In the genomic region with DNA sequence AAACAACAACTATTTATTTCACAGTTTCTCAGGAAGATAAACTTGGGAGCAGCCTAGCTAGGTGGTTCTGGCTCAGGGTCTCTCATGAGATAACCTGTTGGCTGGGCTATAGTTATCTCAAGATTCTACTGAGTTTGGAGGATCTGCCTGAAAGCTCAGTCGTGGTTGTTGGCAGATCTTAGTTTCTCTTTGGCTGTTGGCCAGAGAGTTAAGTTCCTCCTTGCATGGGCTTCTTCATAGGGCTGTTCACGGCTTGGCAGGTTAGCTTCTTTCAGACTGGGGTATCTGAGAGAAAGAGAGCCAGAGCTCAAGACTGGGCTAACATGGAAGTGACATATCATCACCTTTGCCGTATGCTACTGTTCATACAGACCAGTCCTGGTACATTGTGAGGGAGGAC, we compare ENCODE assay signal across 13 cellular contexts. TPM values are rescaled to one million over a fixed set of nuclear protein-coding genes. Genes with fewer than 3 reads are reported as not detected.
DNase-seq lines count a peak whose midpoint lies in the region; ATAC-seq and TF ChIP-seq lines count a peak whose summit lies in the region.
"Had no signal": no experiment of that assay in that cellular context is flagged by ENCODE, and none has a peak within 500 bp of the region (broad histone marks: within the 10 kb centered on the region; RNA-seq: fewer than 3 reads in every experiment).

No MANE protein-coding gene starts in this region.

- H4K20me1 ChIP-seq in smooth muscle cell (ENCODE audit: low read depth) = peaks cover 95% of the 10 kb centered on the region
- no peaks in the 10 kb centered on the region; the same call in 1 of the 2 replicates for H4K20me1 ChIP-seq in PC-9 (ENCODE audit: insufficient read depth)

- no peak overlapping the region for H3K4me3 Mint-ChIP-seq in activated B cell treated with CpG ODN at 0.5 μM for 24 hours
- H3K4me3 Mint-ChIP-seq: activated CD4-positive, alpha-beta memory T cell treated with anti-CD3 and anti-CD28 coated beads, Interleukin-2, amount 10 ng/mL, durations not matched to agents 7 days and 5 days; neural progenitor cell had no signal

- POLR2A ChIA-PET in activated B cell treated with CpG ODN at 0.5 μM for 24 hours (lab: Charles Lee) (interaction anchor here (0.8 kb wide), 1 partner anchor 15 kb away, joined by 3 read pairs; no protein-coding TSS in a partner anchor), PC-9 (lab: Charles Lee; ENCODE audit: unreplicated experiment) (no interaction called here)

- H2AFZ ChIP-seq in smooth muscle cell (ENCODE audit: low read depth) (no peak overlapping the region), PC-9 (no peak overlapping the region)
- H2AFZ ChIP-seq: neural progenitor cell had no signal

- H3K27ac ChIP-seq in smooth muscle cell (ENCODE audit: low read depth) (no peak overlapping the region), vagina (no peak overlapping the region), PC-9 (no peak overlapping the region)
- H3K27ac ChIP-seq: neural progenitor cell, SK-N-MC had no signal

- H3K4me1 Mint-ChIP-seq in activated B cell treated with CpG ODN at 0.5 μM for 24 hours = peaks cover 24% of the 10 kb centered on the region
- H3K4me1 Mint-ChIP-seq: activated CD4-positive, alpha-beta memory T cell treated with anti-CD3 and anti-CD28 coated beads, Interleukin-2, amount 10 ng/mL, durations not matched to agents 7 days and 5 days; neural progenitor cell had no signal

- H3K9me3 ChIP-seq in smooth muscle cell (replicated peaks; ENCODE audit: low read depth) (no peaks in the 10 kb centered on the region), vagina (no peaks in the 10 kb centered on the region), PC-9 (ENCODE audit: insufficient read depth, low read depth) (no peaks in the 10 kb centered on the region)
- H3K9me3 ChIP-seq: HAP-1 had no signal

- H3K9ac ChIP-seq in smooth muscle cell (ENCODE audit: low read depth) = no peak overlapping the region
- H3K9ac ChIP-seq: neural progenitor cell had no signal

- no peak for TF ChIP-seq POLR2A in vagina (IDR thresholded peaks at IDR 0.05)

- H3K4me3 ChIP-seq in smooth muscle cell (no peak overlapping the region), vagina (no peak overlapping the region), PC-9 (no peak overlapping the region)
- H3K4me3 ChIP-seq: HAP-1, neural progenitor cell, SK-N-MC had no signal

- H3K4me1 ChIP-seq in smooth muscle cell (ENCODE audit: low read depth) (no peaks in the 10 kb centered on the region), vagina (peaks cover 28% of the 10 kb centered on the region), PC-9 (replicated peaks; ENCODE audit: insufficient read depth) (no peaks in the 10 kb centered on the region)
- H3K4me1 ChIP-seq: neural progenitor cell had no signal

- intact Hi-C loops in activated B cell treated with CpG ODN at 0.5 μM for 24 hours (cut with micrococcal nuclease) (no loop called here), vagina (cut with DNase I) (no loop called here), PC-9 (cut with micrococcal nuclease; ENCODE audit: unreplicated experiment) (no loop called here)

- peak overlapping the region; percentile 46 for H3K27ac Mint-ChIP-seq in activated B cell treated with CpG ODN at 0.5 μM for 24 hours
- H3K27ac Mint-ChIP-seq: activated CD4-positive, alpha-beta memory T cell treated with anti-CD3 and anti-CD28 coated beads, Interleukin-2, amount 10 ng/mL, durations not matched to agents 7 days and 5 days; neural progenitor cell had no signal

- DNase-seq in AML-193 (lab: John Stamatoyannopoulos, UW) (peak; percentile 23 to 31), activated B cell treated with CpG ODN at 0.5 μM for 24 hours (no peak), smooth muscle cell (lab: John Stamatoyannopoulos, UW; ENCODE audit: unreplicated experiment) (no peak), vagina (ENCODE audit: extremely low spot score in 2 of 2) (no peak), DMS153 (lab: John Stamatoyannopoulos, UW) (no peak), PC-9 (no peak)
- DNase-seq: activated CD4-positive, alpha-beta memory T cell treated with anti-CD3 and anti-CD28 coated beads, Interleukin-2, amount 10 ng/mL, durations not matched to agents 7 days and 5 days; islet precursor cell had no signal

- no peaks in the 10 kb centered on the region for H3K9me3 Mint-ChIP-seq in activated B cell treated with CpG ODN at 0.5 μM for 24 hours
- H3K9me3 Mint-ChIP-seq: activated CD4-positive, alpha-beta memory T cell treated with anti-CD3 and anti-CD28 coated beads, Interleukin-2, amount 10 ng/mL, durations not matched to agents 7 days and 5 days had no signal

- BruUV-seq in PC-9 (replicated peaks; lab: Mats Ljungman, UMichigan) = no TSS peak

- TF ChIP-seq CTCF in activated B cell treated with CpG ODN at 0.5 μM for 24 hours (IDR thresholded peaks at IDR 0.05) = no peak
- no peak for TF ChIP-seq CTCF in smooth muscle cell (IDR thresholded peaks at IDR 0.05; ENCODE audit: borderline replicate concordance, insufficient read depth, poor library complexity, severe bottlenecking)
- no peak for TF ChIP-seq CTCF in vagina (IDR thresholded peaks at IDR 0.05)
- TF ChIP-seq CTCF in PC-9 (conservative IDR thresholded peaks at IDR 0.05) = no peak

- WGBS in smooth muscle cell (ENCODE audit: low lambda C conversion rate) = 94% methylated on average over 3 of the region's 3 CpGs

- H3K36me3 Mint-ChIP-seq in activated B cell treated with CpG ODN at 0.5 μM for 24 hours (ENCODE audit: low read depth) = peaks cover 42% of the 10 kb centered on the region

- no peak overlapping the region for H3K4me2 ChIP-seq in smooth muscle cell
- H3K4me2 ChIP-seq in PC-9 = no peak overlapping the region
- H3K4me2 ChIP-seq: neural progenitor cell had no signal

- H3K27me3 ChIP-seq in smooth muscle cell (ENCODE audit: low read depth) (no peaks in the 10 kb centered on the region), vagina (no peaks in the 10 kb centered on the region), PC-9 (ENCODE audit: insufficient read depth, low read depth) (no peaks in the 10 kb centered on the region)
- H3K27me3 ChIP-seq: neural progenitor cell had no signal

- CTCF ChIA-PET in activated B cell treated with CpG ODN at 0.5 μM for 24 hours (lab: Charles Lee) (interaction anchor here (1.0 kb wide), 1 partner anchor 28 kb away, joined by 4 read pairs; a partner anchor contains a TSS), PC-9 (lab: Charles Lee) (no interaction called here)

- no peaks in the 10 kb centered on the region for H3K27me3 Mint-ChIP-seq in activated B cell treated with CpG ODN at 0.5 μM for 24 hours
- H3K27me3 Mint-ChIP-seq: activated CD4-positive, alpha-beta memory T cell treated with anti-CD3 and anti-CD28 coated beads, Interleukin-2, amount 10 ng/mL, durations not matched to agents 7 days and 5 days had no signal

- no peaks in the 10 kb centered on the region for H3K9me2 ChIP-seq in PC-9 (ENCODE audit: insufficient read depth)

- H3K36me3 ChIP-seq in smooth muscle cell (ENCODE audit: low read depth) (peaks cover 7% of the 10 kb centered on the region), vagina (peaks cover 0 to 12% of the 10 kb centered on the region in 2 donors), PC-9 (ENCODE audit: low read depth) (no peaks in the 10 kb centered on the region)

- peak; percentile 55 for ATAC-seq in GM19025 (IDR thresholded peaks at IDR 0.05; ENCODE audit: low read depth, unreplicated experiment)
- peak; percentile 70 for ATAC-seq in HG02981 (IDR thresholded peaks at IDR 0.05; ENCODE audit: unreplicated experiment)
- ATAC-seq in activated B cell treated with CpG ODN at 0.5 μM for 24 hours (ENCODE audit: low read depth) = no peak

- peaks cover 95% of the 10 kb centered on the region for H3K79me2 ChIP-seq in smooth muscle cell (ENCODE audit: low read depth)
- H3K79me2 ChIP-seq in PC-9 (ENCODE audit: low read depth) = peaks cover 39% of the 10 kb centered on the region

- H3F3A ChIP-seq in smooth muscle cell (ENCODE audit: low read depth) = peaks cover 4% of the 10 kb centered on the region
- no peaks in the 10 kb centered on the region for H3F3A ChIP-seq in PC-9 (ENCODE audit: insufficient read depth, low read depth)

RNA-seq across cellular contexts. Expression of a gene that starts 28.7 kb away (rescaled TPM):
- 32.0 and 36.1 TPM in 2 replicates for total RNA-seq in activated B cell treated with CpG ODN at 0.5 μM for 24 hours
- 50.5 and 57.5 TPM in 2 replicates for total RNA-seq in smooth muscle cell
- 18.3 and 20.5 TPM in 2 replicates for polyA plus RNA-seq in smooth muscle cell
- total RNA-seq in vagina = 42.2 TPM
- total RNA-seq in PC-9 (2021) = 14.3 and 21.7 TPM in 2 replicates

Comparison
In these comparisons a context has a peak if more than half of its experiments do, and no peak if none do; other contexts are left out.
1. DNase-seq: peak in AML-193 (2 of 2); none in activated B cell treated with CpG ODN at 0.5 μM for 24 hours (single experiment), smooth muscle cell (single experiment), vagina (0 of 2), DMS153 (single experiment) and PC-9 (0 of 2).